In genomic region chr12:70393787-70394519, GRCh38 we compare ENCODE assay signal across 17 cellular contexts. TPM values are rescaled to one million over a fixed set of nuclear protein-coding genes. Genes with fewer than 3 reads are reported as not detected.
DNase-seq lines count a peak whose midpoint lies in the region; ATAC-seq and TF ChIP-seq lines count a peak whose summit lies in the region.
"Had no signal": no experiment of that assay in that cellular context is flagged by ENCODE, and none has a peak within 500 bp of the region (broad histone marks: within the 10 kb centered on the region; RNA-seq: fewer than 3 reads in every experiment).

No MANE protein-coding gene starts in this region.

- H3K27ac ChIP-seq in foreskin keratinocyte, result no peak overlapping the region
- H3K27ac ChIP-seq: heart left ventricle, stomach had no signal

- TF ChIP-seq CTCF in foreskin keratinocyte (conservative IDR thresholded peaks at IDR 0.05), result no peak

- DNase-seq in HCEC 1CT (peak; percentile 15), amniotic stem cell (lab: John Stamatoyannopoulos, UW) (peak; percentile 8), foreskin keratinocyte (peak; percentile 42 to 66), stromal cell of bone marrow (ENCODE audit: low read depth) (peak; percentile 6), NCI-H2227 treated with DMSO at 0.1 percent for 48 hours (lab: John Stamatoyannopoulos, UW) (no peak), NCI-H2196 (lab: John Stamatoyannopoulos, UW; ENCODE audit: unreplicated experiment) (no peak), DMS53 treated with DMSO at 0.1 percent for 48 hours (lab: John Stamatoyannopoulos, UW; ENCODE audit: unreplicated experiment) (no peak)
- DNase-seq: activated CD8-positive, alpha-beta memory T cell treated with anti-CD3 and anti-CD28 coated beads, Interleukin-2, amount 10 ng/mL, durations not matched to agents 7 days and 5 days; activated naive CD4-positive, alpha-beta T cell; CD4-positive, alpha-beta memory T cell; effector memory CD8-positive, alpha-beta T cell; heart left ventricle; left colon; MM.1S; NCI-H2029; stimulated activated CD4-positive, alpha-beta T cell treated with anti-CD3 and anti-CD28 coated beads, Interleukin-12 subunit alpha, Interleukin-12 subunit beta, amount 100 ng/mL, for 4 hours; stomach had no signal

- peaks cover 11% of the 10 kb centered on the region for H3K4me1 ChIP-seq in foreskin keratinocyte
- H3K4me1 ChIP-seq: heart left ventricle, stomach had no signal

- no peaks in the 10 kb centered on the region for H3K27me3 ChIP-seq in foreskin keratinocyte
- H3K27me3 ChIP-seq: heart left ventricle, stomach had no signal

- ATAC-seq in foreskin keratinocyte, result peak; percentile 86
- ATAC-seq: activated CD8-positive, alpha-beta memory T cell treated with anti-CD3 and anti-CD28 coated beads, Interleukin-2, amount 10 ng/mL, durations not matched to agents 7 days and 5 days; effector memory CD8-positive, alpha-beta T cell; heart left ventricle; left colon had no signal

RNA-seq across cellular contexts. Expression of gene KCNMB4, which starts 27.9 kb away (rescaled TPM):
- 0.11 and 1.1 TPM in 2 replicates for total RNA-seq in foreskin keratinocyte
- polyA plus RNA-seq in foreskin keratinocyte, result 0.20 and 1.4 TPM in 2 replicates

Comparison
In these comparisons a context has a peak if more than half of its experiments do, and no peak if none do; other contexts are left out.
1. DNase-seq: peak in HCEC 1CT (single experiment), amniotic stem cell (single experiment), foreskin keratinocyte (2 of 2) and stromal cell of bone marrow (single experiment); none in NCI-H2227 treated with DMSO at 0.1 percent for 48 hours (single experiment), NCI-H2196 (single experiment) and DMS53 treated with DMSO at 0.1 percent for 48 hours (single experiment).